18 cellular contexts compared by ENCODE assay signal in the genomic region with DNA sequence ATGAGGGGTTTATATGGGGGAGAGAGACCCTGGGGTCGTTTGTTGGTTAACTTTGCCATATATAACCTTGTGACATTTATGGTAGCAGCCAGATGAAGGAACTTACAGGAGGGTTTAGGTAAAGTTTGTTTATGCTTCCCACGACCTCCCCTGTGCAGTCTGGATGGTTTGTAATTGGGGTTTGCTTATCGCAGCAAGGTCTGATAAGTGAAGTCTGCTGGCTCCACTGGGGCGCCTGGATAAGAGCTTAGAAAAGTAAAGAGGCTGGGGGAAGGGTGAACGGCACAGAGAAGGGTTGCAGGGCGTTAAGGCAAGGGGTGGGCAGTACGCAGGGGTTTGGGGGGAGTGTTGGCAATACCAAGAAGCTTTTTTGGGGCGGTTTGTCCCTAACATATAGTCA.
"Had no signal": no experiment of that assay in that cellular context is flagged by ENCODE, and none has a peak within 500 bp of the region (broad histone marks: within the 10 kb centered on the region; RNA-seq: fewer than 3 reads in every experiment).

No MANE protein-coding gene starts in this region.

- H3K27ac Mint-ChIP-seq: activated naive CD8-positive, alpha-beta T cell treated with anti-CD3 and anti-CD28 coated beads, Interleukin-2, amount 10 ng/mL, durations not matched to agents 7 days and 5 days; activated T-helper 1 cell treated with anti-CD3 and anti-CD28 coated beads, Interleukin-12 subunit alpha, Interleukin-12 subunit beta, Interleukin-2, Interleukin-4 antibody, amounts not matched to agents 30 ng/mL and 10 ng/mL and 1 ng/mL, durations not matched to agents 14 hours and 24 hours and 36 hours; dendritic cell treated with granulocyte-macrophage colony-stimulating factor and Interleukin-4, amounts not matched to agents 40 ng/mL and 50 ng/mL, for 4 days; T-helper 2 cell treated with Interferon-gamma antibody and Interleukin-4, amounts not matched to agents 5 μg/mL and 100 μg/mL, for 36 hours had no signal

- H3K9me3 ChIP-seq: left lung, sigmoid colon, thoracic aorta had no signal

- H3K27ac ChIP-seq: brain microvascular endothelial cell, epithelial cell of prostate, left lung, sigmoid colon, thoracic aorta had no signal

- H3K4me1 Mint-ChIP-seq: nephron had no signal

- H3K4me1 ChIP-seq: left lung, sigmoid colon had no signal

- DNase-seq: activated CD4-positive, CD25-positive, alpha-beta regulatory T cell treated with anti-CD3 and anti-CD28 coated beads, Interleukin-2, amount 50 U/mL, for 72 hours; activated naive CD8-positive, alpha-beta T cell treated with anti-CD3 and anti-CD28 coated beads, Interleukin-2, amount 10 ng/mL, durations not matched to agents 7 days and 5 days; anterior cingulate cortex; brain microvascular endothelial cell; effector memory CD8-positive, alpha-beta T cell; islet precursor cell; left lung; mesenchymal stem cell; sigmoid colon; stimulated activated CD4-positive, alpha-beta T cell treated with anti-CD3 and anti-CD28 coated beads, Interleukin-12 subunit alpha, Interleukin-12 subunit beta, amount 100 ng/mL, for 4 hours; stimulated activated CD4-positive, alpha-beta T cell treated with anti-CD3 and anti-CD28 coated beads, Interleukin-2, amount 100 ng/mL, for 24 hours; SW 1271 had no signal

- H3K4me3 ChIP-seq: left lung, sigmoid colon, thoracic aorta had no signal

- H3K4me3 Mint-ChIP-seq: activated naive CD8-positive, alpha-beta T cell treated with anti-CD3 and anti-CD28 coated beads, Interleukin-2, amount 10 ng/mL, durations not matched to agents 7 days and 5 days; activated T-helper 1 cell treated with anti-CD3 and anti-CD28 coated beads, Interleukin-12 subunit alpha, Interleukin-12 subunit beta, Interleukin-2, Interleukin-4 antibody, amounts not matched to agents 30 ng/mL and 10 ng/mL and 1 ng/mL, durations not matched to agents 14 hours and 24 hours and 36 hours; dendritic cell treated with granulocyte-macrophage colony-stimulating factor and Interleukin-4, amounts not matched to agents 40 ng/mL and 50 ng/mL, for 4 days; effector memory CD8-positive, alpha-beta T cell; nephron; T-helper 2 cell treated with Interferon-gamma antibody and Interleukin-4, amounts not matched to agents 5 μg/mL and 100 μg/mL, for 36 hours had no signal

- ATAC-seq: effector memory CD8-positive, alpha-beta T cell; left lung had no signal

- H3K27me3 Mint-ChIP-seq: activated naive CD8-positive, alpha-beta T cell treated with anti-CD3 and anti-CD28 coated beads, Interleukin-2, amount 10 ng/mL, durations not matched to agents 7 days and 5 days; dendritic cell treated with granulocyte-macrophage colony-stimulating factor and Interleukin-4, amounts not matched to agents 40 ng/mL and 50 ng/mL, for 4 days; effector memory CD8-positive, alpha-beta T cell had no signal

- H3K27me3 ChIP-seq: brain microvascular endothelial cell, left lung, sigmoid colon had no signal

- H3K9me3 Mint-ChIP-seq: dendritic cell treated with granulocyte-macrophage colony-stimulating factor and Interleukin-4, amounts not matched to agents 40 ng/mL and 50 ng/mL, for 4 days; effector memory CD8-positive, alpha-beta T cell had no signal

- H3K36me3 ChIP-seq: brain microvascular endothelial cell, left lung, sigmoid colon, thoracic aorta had no signal
